8 cellular contexts compared by ENCODE assay signal in the genomic region with DNA sequence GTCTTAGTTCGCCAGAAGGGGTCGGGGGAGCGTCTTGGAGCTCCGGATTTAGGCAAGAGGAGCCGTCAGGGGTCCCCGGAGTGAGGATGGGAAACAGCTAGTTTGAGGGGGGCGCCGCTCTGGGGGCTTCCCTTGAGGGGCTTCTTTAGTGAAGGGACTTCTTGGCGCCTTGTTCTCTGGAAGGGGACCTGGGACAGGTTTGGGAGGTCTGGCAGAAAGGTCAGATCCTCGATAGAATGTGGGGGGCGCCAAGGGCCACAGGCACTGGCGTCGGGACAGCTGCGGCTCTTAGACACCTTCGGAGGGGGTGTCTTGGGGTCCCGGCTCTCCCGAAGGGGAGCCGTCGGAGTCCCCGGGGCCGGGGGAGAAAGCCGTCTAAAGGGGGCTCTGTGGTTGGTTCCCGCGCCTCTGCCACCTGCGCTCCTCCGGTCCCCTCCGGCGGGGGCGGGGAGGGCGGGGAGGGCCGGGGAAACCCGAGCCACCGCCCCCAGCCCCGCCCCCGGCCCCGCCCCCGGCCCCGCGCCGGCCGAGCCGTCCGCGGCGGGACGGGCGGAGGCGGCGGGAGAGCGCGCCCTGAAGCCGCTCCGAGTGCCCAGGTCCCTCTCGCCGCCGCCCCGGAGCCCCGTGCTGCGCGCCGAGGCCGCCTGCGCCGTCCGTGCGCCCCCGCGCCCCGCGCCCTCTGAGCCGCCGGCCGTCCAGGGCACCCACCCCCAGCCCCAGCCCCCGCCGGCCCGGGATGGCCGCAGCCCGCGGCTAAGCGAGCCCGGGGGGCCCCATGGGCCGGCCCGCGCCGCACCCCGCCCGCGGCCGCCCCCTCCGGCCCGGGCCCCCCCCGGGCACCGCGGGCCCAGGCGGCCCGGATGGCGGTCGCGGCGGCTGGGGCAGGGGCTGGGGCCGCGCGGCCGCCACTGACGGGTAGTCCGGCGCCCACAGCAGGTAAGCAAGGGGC. TPM values are rescaled to one million over a fixed set of nuclear protein-coding genes. Genes with fewer than 3 reads are reported as not detected.
DNase-seq lines count a peak whose midpoint lies in the region; ATAC-seq and TF ChIP-seq lines count a peak whose summit lies in the region.

A gene with protein sequence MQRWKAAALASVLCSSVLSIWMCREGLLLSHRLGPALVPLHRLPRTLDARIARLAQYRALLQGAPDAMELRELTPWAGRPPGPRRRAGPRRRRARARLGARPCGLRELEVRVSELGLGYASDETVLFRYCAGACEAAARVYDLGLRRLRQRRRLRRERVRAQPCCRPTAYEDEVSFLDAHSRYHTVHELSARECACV (plus strand): TSS at position 552 of the 949 bp plus-strand sequence. CDS start 19,099 bp downstream, outside the sequence.

- DNase-seq in NCI-H82 (lab: John Stamatoyannopoulos, UW) (peak; percentile 70), NCI-H82 treated with DMSO at 0.1 percent for 48 hours (lab: John Stamatoyannopoulos, UW; ENCODE audit: unreplicated experiment) (no peak), T-helper 9 cell (peak; percentile 57), choroid plexus epithelial cell (ENCODE audit: low read depth) (no peak), G401 (ENCODE audit: low spot score) (no peak), cerebellum (ENCODE audit: low spot score) (no peak)

- peak within 1 kb of the TSS; percentile 14 to 48 for H3K9ac ChIP-seq in mucosa of rectum (ENCODE audit: low read depth in 1 of 2, low read length in 2 of 2)

- H3K36me3 ChIP-seq in mucosa of rectum (ENCODE audit: control insufficient read depth in 2 of 2, insufficient read depth in 2 of 2, low read length in 2 of 2), result no peaks in the 10 kb centered on the region

- H3K9me3 ChIP-seq in mucosa of rectum (ENCODE audit: control insufficient read depth in 2 of 2, low read length in 2 of 2), result no peaks in the 10 kb centered on the region

- in situ Hi-C loops in G401 (cut with HindIII; ENCODE audit: low sequenced_read_pairs), result loop anchor here (10.0 kb wide), 1 partner anchor 130 kb away; no protein-coding TSS in a partner anchor

- no peak for TF ChIP-seq CTCF in choroid plexus epithelial cell (conservative IDR thresholded peaks at IDR 0.05; ENCODE audit: low read depth, low read length)

- peaks cover 0 to 2% of the 10 kb centered on the region in 2 donors for H3K27me3 ChIP-seq in mucosa of rectum (ENCODE audit: control insufficient read depth in 2 of 2, insufficient read depth in 2 of 2, low read length in 2 of 2)

- H3K27ac ChIP-seq in mucosa of rectum (ENCODE audit: low read depth in 2 of 2, low read length in 2 of 2), result peak within 1 kb of the TSS; percentile 17 to 42

- H3K4me1 ChIP-seq in mucosa of rectum (ENCODE audit: control insufficient read depth in 2 of 2, insufficient read depth in 2 of 2, low read length in 2 of 2), result peaks cover 11% of the 10 kb centered on the region in 2 donors

- H3K4me3 ChIP-seq in choroid plexus epithelial cell (ENCODE audit: low read depth, low read length), result peak within 1 kb of the TSS; percentile 44
- peak within 1 kb of the TSS; percentile 48 to 62 for H3K4me3 ChIP-seq in mucosa of rectum (ENCODE audit: low read length in 2 of 2)

- ATAC-seq in HG03354 (IDR thresholded peaks at IDR 0.05; ENCODE audit: poor library complexity, severe bottlenecking, unreplicated experiment), result no peak

RNA-seq across cellular contexts. Expression of the gene that starts here (rescaled TPM):
- total RNA-seq in G401 (2014; rRNA removed; shearing (Covaris generic)), result 8.3 and 14.0 TPM in 2 replicates
- total RNA-seq in cerebellum, result not detected

Comparison
In these comparisons a context has a peak if more than half of its experiments do, and no peak if none do; other contexts are left out.
1. DNase-seq: peak in NCI-H82 (single experiment) and T-helper 9 cell (single experiment); none in NCI-H82 treated with DMSO at 0.1 percent for 48 hours (single experiment), choroid plexus epithelial cell (single experiment), G401 (single experiment) and cerebellum (single experiment).